ENCODE assay signal across 8 cellular contexts in the genomic region with DNA sequence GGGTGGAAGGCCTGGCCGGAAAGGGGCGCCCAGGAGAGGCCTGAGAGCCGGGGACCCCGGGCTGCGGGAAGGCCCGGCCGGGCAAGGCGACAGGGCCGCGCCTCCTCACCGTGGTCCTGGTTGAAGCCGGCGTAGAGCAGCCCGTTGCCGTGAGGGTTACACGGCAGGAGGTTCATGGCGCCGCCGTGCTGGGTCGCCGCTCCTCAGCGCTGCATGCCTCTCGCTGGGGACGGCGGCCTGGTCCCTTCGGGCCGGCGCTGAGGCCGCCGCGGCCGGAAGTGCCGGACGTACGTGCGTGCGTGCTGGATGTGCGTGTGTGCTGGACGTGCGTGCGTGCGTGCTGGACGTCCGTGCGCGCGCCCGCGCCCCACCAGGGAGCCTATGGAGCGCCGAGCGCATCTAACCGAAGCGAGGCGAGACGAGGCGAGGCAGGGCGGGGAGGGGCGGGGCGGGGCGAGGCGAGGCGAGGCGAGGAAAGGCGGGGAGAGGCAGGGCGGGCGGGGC. TPM values are rescaled to one million over a fixed set of nuclear protein-coding genes. Genes with fewer than 3 reads are reported as not detected.
DNase-seq lines count a peak whose midpoint lies in the region; ATAC-seq and TF ChIP-seq lines count a peak whose summit lies in the region.

A gene (minus strand): TSS at position 280 of the 504 bp plus-strand sequence. CDS start 104 bp downstream, at position 176.

- intact Hi-C loops in esophagus muscularis mucosa (cut with DNase I) = loop anchor here (5.0 kb wide), 1 partner anchor 56 kb away; no protein-coding TSS in a partner anchor

- H4K20me1 ChIP-seq in KMS-11 (ENCODE audit: insufficient read depth) = peaks cover 12% of the 10 kb centered on the region

- H3K79me2 ChIP-seq in KMS-11 (ENCODE audit: insufficient read depth, low read depth) = peaks cover 49% of the 10 kb centered on the region

- H2AFZ ChIP-seq in KMS-11 (ENCODE audit: low read depth) = peak within 1 kb of the TSS; percentile 56

- peak within 1 kb of the TSS; percentile 100 for H3K4me2 ChIP-seq in KMS-11

- peak; percentile 94 for TF ChIP-seq EP300 in esophagus muscularis mucosa (IDR thresholded peaks at IDR 0.05)

- no peak within 1 kb of the TSS for H3K4me3 ChIP-seq in KMS-11 (IDR thresholded peaks at IDR 0.05; ENCODE audit: insufficient read depth, low read depth, low read length)
- H3K4me3 ChIP-seq in Peyer's patch = peak within 1 kb of the TSS; percentile 74 to 100 (median 95)
- H3K4me3 ChIP-seq in esophagus muscularis mucosa = peak within 1 kb of the TSS; percentile 77 to 98 (median 95)
- H3K4me3 ChIP-seq in muscle layer of duodenum (ENCODE audit: low read depth in 1 of 2, low read length in 2 of 2) = peak within 1 kb of the TSS; percentile 71 to 84

- H3K9me3 ChIP-seq in Peyer's patch (no peaks in the 10 kb centered on the region), esophagus muscularis mucosa (no peaks in the 10 kb centered on the region), muscle layer of duodenum (ENCODE audit: control insufficient read depth in 1 of 2, low read length in 2 of 2) (no peaks in the 10 kb centered on the region)

- peak; percentile 96 to 97 for TF ChIP-seq POLR2A in Peyer's patch (IDR thresholded peaks at IDR 0.05)
- peak; percentile 97 for TF ChIP-seq POLR2A in esophagus muscularis mucosa (IDR thresholded peaks at IDR 0.05; ENCODE audit: low read depth)

- H3K27ac ChIP-seq in KMS-11 (peak within 1 kb of the TSS; percentile 78), Peyer's patch (peak within 1 kb of the TSS; percentile 92 to 100 (median 100)), esophagus muscularis mucosa (replicated peaks in 1 of 4) (peak within 1 kb of the TSS; percentile 98 to 99 (median 98)), muscle layer of duodenum (ENCODE audit: low read length) (peak within 1 kb of the TSS; percentile 83)

- peak within 1 kb of the TSS; percentile 75 for H3K9ac ChIP-seq in KMS-11

- H3K36me3 ChIP-seq in KMS-11 (ENCODE audit: insufficient read depth) (no peaks in the 10 kb centered on the region; the same call in 1 of the 2 replicates), Peyer's patch (peaks cover 0 to 14% (median 0%) of the 10 kb centered on the region in 3 donors), esophagus muscularis mucosa (peaks cover under 1 to 16% (median 12%) of the 10 kb centered on the region in 4 donors), muscle layer of duodenum (ENCODE audit: control insufficient read depth in 1 of 2, insufficient read depth in 2 of 2, low read length in 2 of 2) (peaks cover 2 to 10% of the 10 kb centered on the region in 2 donors)

- H3K4me1 ChIP-seq in KMS-11 (ENCODE audit: low read depth, poor library complexity, severe bottlenecking) = peaks cover 23% of the 10 kb centered on the region
- H3K4me1 ChIP-seq in Peyer's patch = peaks cover 0 to 25% (median 10%) of the 10 kb centered on the region in 4 donors
- peaks cover 25 to 40% (median 32%) of the 10 kb centered on the region in 4 donors for H3K4me1 ChIP-seq in esophagus muscularis mucosa
- peaks cover 0 to 18% of the 10 kb centered on the region in 2 donors for H3K4me1 ChIP-seq in muscle layer of duodenum (ENCODE audit: control insufficient read depth in 1 of 2, insufficient read depth in 2 of 2, low read length in 2 of 2)

- peak; percentile 70 for DNase-seq in DMS114 treated with DMSO at 0.1 percent for 48 hours (lab: John Stamatoyannopoulos, UW; ENCODE audit: unreplicated experiment)
- DNase-seq in Peyer's patch = peak; percentile 85 to 98 (median 97)
- peak; percentile 90 to 93 for DNase-seq in activated T-cell treated with anti-CD3 and anti-CD28 coated beads, Interleukin-2, amount 50 U/mL, for 48 hours
- peak; percentile 98 for DNase-seq in esophagus muscularis mucosa (ENCODE audit: extremely low spot score)
- DNase-seq in stimulated activated CD8-positive, alpha-beta memory T cell treated with anti-CD3 and anti-CD28 coated beads, Interleukin-7, amount 100 ng/mL, for 24 hours (ENCODE audit: low read depth) = peak; percentile 72

- TF ChIP-seq CTCF in KMS-11 (conservative IDR thresholded peaks at IDR 0.05; ENCODE audit: low read depth, low read length) (no peak), Peyer's patch (IDR thresholded peaks at IDR 0.05) (no peak), esophagus muscularis mucosa (IDR thresholded peaks at IDR 0.05) (no peak)

- no peaks in the 10 kb centered on the region for H3K27me3 ChIP-seq in KMS-11 (ENCODE audit: insufficient read depth, low read depth)
- no peaks in the 10 kb centered on the region for H3K27me3 ChIP-seq in Peyer's patch
- H3K27me3 ChIP-seq in esophagus muscularis mucosa = no peaks in the 10 kb centered on the region
- H3K27me3 ChIP-seq in muscle layer of duodenum (ENCODE audit: low read depth, low read length) = no peaks in the 10 kb centered on the region

- no CpG with 5 or more reads among the region's 67 CpGs for WGBS in esophagus muscularis mucosa

- ATAC-seq in GM21723 (IDR thresholded peaks at IDR 0.05; ENCODE audit: unreplicated experiment) = peak; percentile 81

RNA-seq across cellular contexts. Expression of the gene that starts here (rescaled TPM):
- total RNA-seq in Peyer's patch = 10 to 100 TPM; 68.8 to 90.0 (median 77.2) TPM
- 10 to 100 TPM; 57.3 to 81.4 (median 74.4) TPM for total RNA-seq in esophagus muscularis mucosa
